ENCODE assay signal across 8 cellular contexts in genomic region chr1:93553886-93554490, GRCh38.
DNase-seq lines count a peak whose midpoint lies in the region; ATAC-seq, FAIRE-seq and TF ChIP-seq lines count a peak whose summit lies in the region.
"Not testable (repeated sequence)": the region's sequence is repeated elsewhere in the genome, so short reads cannot be mapped to it uniquely, and the experiment has no call there.

No MANE protein-coding gene starts in this region.

- not testable (repeated sequence) for H2AFZ ChIP-seq in HepG2 (ENCODE audit: low read length)

- not testable (repeated sequence) for TF ChIP-seq RAD21 in HepG2 (CRISPR knock-in tag; IDR thresholded peaks at IDR 0.05)

- H3K9ac ChIP-seq in HepG2 (ENCODE audit: insufficient read depth, low read depth, low read length) = not testable (repeated sequence)

- peak in 1 of 2 experiments; percentile 48; a peak in 2 of 4 replicates for TF ChIP-seq EP300 in HepG2 (IDR thresholded peaks at IDR 0.05; ENCODE audit: low read depth in 2 of 2, low read length in 2 of 2)
- TF ChIP-seq EP300 in HepG2 (CRISPR knock-in tag; IDR thresholded peaks at IDR 0.05; ENCODE audit: borderline replicate concordance); transverse colon (IDR thresholded peaks at IDR 0.05; ENCODE audit: low read depth): not testable (repeated sequence)

- H3K4me3 ChIP-seq in foreskin fibroblast (ENCODE audit: low read depth in 1 of 2, low read length in 2 of 2); HepG2 (replicated peaks in 1 of 3; ENCODE audit: insufficient read depth in 1 of 3, low read depth in 2 of 3, low read length in 3 of 3): not testable (repeated sequence)
- H3K4me3 ChIP-seq in transverse colon = peak overlapping the region in 1 of 4 donors; percentile 3

- not testable (repeated sequence) for H3K79me2 ChIP-seq in HepG2 (ENCODE audit: insufficient read depth, low read length)

- H3K27me3 ChIP-seq in HepG2 (ENCODE audit: control insufficient read depth in 1 of 2, insufficient read depth in 2 of 2, low read length in 2 of 2); transverse colon: not testable (repeated sequence)

- in situ Hi-C loops in HepG2 (cut with HindIII; ENCODE audit: extremely low pct_ligation_motif_present, low pct_unique_long_range_greater_than_20kb); transverse colon (cut with MboI; ENCODE audit: low pct_ligation_motif_present in 1 of 4, low pct_unique_long_range_greater_than_20kb in 1 of 4, low sequenced_read_pairs in 3 of 4): not testable (repeated sequence)

- not testable (repeated sequence) for BruUV-seq in HepG2 (replicated peaks; lab: Mats Ljungman, UMichigan)

- DNase-seq in DMS 273 (lab: John Stamatoyannopoulos, UW; ENCODE audit: unreplicated experiment) (peak; percentile 50), LHCN-M2 (ENCODE audit: low read depth) (peak; percentile 86), RPMI7951 (ENCODE audit: low read depth) (peak; percentile 42), foreskin fibroblast (peak; percentile 59 to 74), HepG2 (ENCODE audit: low spot score) (peak; percentile 61), pons (ENCODE audit: low spot score) (peak; percentile 37)
- not testable (repeated sequence) for DNase-seq in caudate nucleus (lab: John Stamatoyannopoulos, UW); transverse colon

- H3K4me1 ChIP-seq in HepG2 (ENCODE audit: insufficient read depth, low read length) (peaks cover 41% of the 10 kb centered on the region), transverse colon (peaks cover 10 to 42% (median 30%) of the 10 kb centered on the region in 4 donors)

- peak overlapping the region; percentile 27; the same call in 1 of the 2 replicates for H3K4me2 ChIP-seq in HepG2 (ENCODE audit: low read depth, low read length)

- not testable (repeated sequence) for TF ChIP-seq CTCF in foreskin fibroblast (IDR thresholded peaks at IDR 0.05; ENCODE audit: low read depth, low read length); HepG2 (CRISPR knock-in tag; IDR thresholded peaks at IDR 0.05); transverse colon (IDR thresholded peaks at IDR 0.05)

- intact Hi-C loops in HepG2 (cut with micrococcal nuclease; ENCODE audit: unreplicated experiment) = loop anchor here (2.0 kb wide), 1 partner anchor 31 kb away; no protein-coding TSS in a partner anchor
- intact Hi-C loops in transverse colon (cut with DNase I; ENCODE audit: low total_unique reads) = not testable (repeated sequence)

- peaks cover 6 to 20% of the 10 kb centered on the region in 2 experiments for H3K36me3 ChIP-seq in HepG2 (replicated peaks in 1 of 2; ENCODE audit: control insufficient read depth in 1 of 2, insufficient read depth in 2 of 2, low read length in 2 of 2)
- H3K36me3 ChIP-seq in transverse colon = not testable (repeated sequence)

- H3K27ac ChIP-seq in caudate nucleus (ENCODE audit: low read depth, low read length) (peak overlapping the region; percentile 41), transverse colon (peak overlapping the region; percentile 60 to 78 (median 74))
- H3K27ac ChIP-seq in HepG2 (ENCODE audit: extremely low read length, insufficient read depth, low read length) = not testable (repeated sequence)

- ATAC-seq in HepG2 = not testable (repeated sequence)

- not testable (repeated sequence) for H4K20me1 ChIP-seq in HepG2 (ENCODE audit: insufficient read depth, low read length)

- not testable (repeated sequence) for H3K9me3 ChIP-seq in HepG2 (ENCODE audit: low read length); transverse colon

- POLR2A ChIA-PET in HepG2 (lab: Yijun Ruan, JAX) = interaction anchor here (2.6 kb wide), 2 partner anchors 38 to 64 kb away, joined by 10 to 20 read pairs; no protein-coding TSS in a partner anchor

- WGBS in HepG2 (ENCODE audit: low lambda C conversion rate) = 48% methylated on average over 4 of the region's 4 CpGs
- WGBS in transverse colon (ENCODE audit: low coverage in 1 of 2), 2 donors = 33 to 38% methylated on average over 4 of the region's 4 CpGs

- not testable (repeated sequence) for TF ChIP-seq POLR2A in HepG2 (IDR thresholded peaks at IDR 0.05; ENCODE audit: insufficient read depth in 1 of 2, low read depth in 2 of 2, low read length in 2 of 2); transverse colon (IDR thresholded peaks at IDR 0.05)

- peak; percentile 60 for FAIRE-seq in HepG2 (lab: Jason Lieb, UNC)

- CTCF ChIA-PET in HepG2 (lab: Yijun Ruan, JAX; ENCODE audit: low intra/inter-chr PET ratio, low total read pairs) = not testable (repeated sequence)

TF ChIP-seq in HepG2, 621 proteins besides CTCF, POLR2A, EP300 and RAD21 (continues in another document):
- TF ChIP-seq SIX1 (CRISPR knock-in tag; IDR thresholded peaks at IDR 0.05; ENCODE audit: borderline replicate concordance) (peak; percentile 33; the same call in 1 of the 2 replicates), PPARG (CRISPR knock-in tag; conservative IDR thresholded peaks at IDR 0.05) (peak; percentile 68; the same call in 1 of the 2 replicates), ARID5B (CRISPR knock-in tag; IDR thresholded peaks at IDR 0.05) (peak; percentile 67; the same call in 1 of the 2 replicates), HNF1A (IDR thresholded peaks at IDR 0.05; ENCODE audit: low read depth) (peak; percentile 25; the same call in 1 of the 2 replicates), ZNF614 (CRISPR knock-in tag; IDR thresholded peaks at IDR 0.05; ENCODE audit: borderline replicate concordance) (peak; percentile 59; the same call in 1 of the 2 replicates), RXRB (CRISPR knock-in tag; IDR thresholded peaks at IDR 0.05; ENCODE audit: borderline replicate concordance) (0 out of 2 replicates have a peak, but pooled peaks have one; percentile 17), SIX4 (CRISPR knock-in tag; IDR thresholded peaks at IDR 0.05) (peak; percentile 43; the same call in 1 of the 2 replicates), ELF3 (CRISPR knock-in tag; IDR thresholded peaks at IDR 0.05) (peak; percentile 47), GATAD2A (CRISPR knock-in tag; IDR thresholded peaks at IDR 0.05) (peak; percentile 47; the same call in 1 of the 2 replicates), SOX13 (CRISPR knock-in tag; conservative IDR thresholded peaks at IDR 0.05 in 1 of 2, IDR thresholded peaks at IDR 0.05 in 1 of 2) (peak in 1 of 2 experiments; percentile 56; a peak in 2 of 4 replicates)
- not testable (repeated sequence) for TF ChIP-seq HNF1A (CRISPR knock-in tag; IDR thresholded peaks at IDR 0.05; ENCODE audit: borderline replicate concordance); SOX13 (IDR thresholded peaks at IDR 0.05)
